ENCODE assay signal across 1 cellular context in the genomic region with DNA sequence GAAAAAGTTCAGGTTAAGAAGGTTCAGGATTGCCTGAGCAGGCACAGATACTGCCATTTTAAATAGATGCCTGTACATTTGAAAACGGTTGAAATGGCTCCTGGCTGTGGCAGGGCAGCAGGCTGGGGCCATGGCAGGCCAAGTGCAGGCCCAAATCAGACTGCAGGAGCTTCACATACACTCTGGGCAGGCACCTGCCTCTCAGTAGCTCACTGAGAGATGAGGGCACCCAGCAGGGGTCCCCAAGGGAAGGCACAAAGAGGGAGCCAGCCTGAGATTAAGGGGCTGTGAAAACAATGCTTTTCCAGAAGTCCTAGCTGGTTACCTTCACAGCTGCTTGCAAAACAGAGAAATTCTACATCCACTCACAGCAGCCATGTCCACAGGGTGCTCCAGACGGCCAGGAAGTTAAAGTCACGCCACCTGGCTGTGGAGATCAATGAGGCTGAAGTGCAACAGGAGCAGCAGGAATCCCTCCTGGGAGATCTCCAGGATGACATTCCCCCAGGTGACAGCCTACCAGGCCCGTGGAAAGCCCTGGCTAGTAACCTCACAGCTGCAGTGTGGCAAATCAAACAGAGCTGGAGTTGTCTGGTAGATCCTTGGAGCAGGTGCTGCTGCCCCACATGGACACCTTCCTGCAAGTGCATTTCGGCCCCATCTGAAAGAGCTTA.
TF ChIP-seq lines count a peak whose summit lies in the region.

No MANE protein-coding gene starts in this region.

TF ChIP-seq in GM23338, 12 proteins besides CTCF, POLR2A, EP300 and RAD21:
- no peak for TF ChIP-seq JUNB (IDR thresholded peaks at IDR 0.05; ENCODE audit: unreplicated experiment)
- no peak for TF ChIP-seq EZH2 (IDR thresholded peaks at IDR 0.05; ENCODE audit: low read depth, unreplicated experiment)
- no peak for TF ChIP-seq ZNF331 (CRISPR knock-in tag; IDR thresholded peaks at IDR 0.05; ENCODE audit: low read depth)
- TF ChIP-seq STAT1 (IDR thresholded peaks at IDR 0.05; ENCODE audit: unreplicated experiment): no peak
- TF ChIP-seq ZNF462 (CRISPR knock-in tag; IDR thresholded peaks at IDR 0.05): no peak
- TF ChIP-seq EZH2phosphoT487 (IDR thresholded peaks at IDR 0.05; ENCODE audit: unreplicated experiment): no peak
- no peak for TF ChIP-seq CREB1 (CRISPR knock-in tag; IDR thresholded peaks at IDR 0.05; ENCODE audit: low read depth)
- TF ChIP-seq REST (IDR thresholded peaks at IDR 0.05; ENCODE audit: unreplicated experiment): no peak
- no peak for TF ChIP-seq NANOG (IDR thresholded peaks at IDR 0.05; ENCODE audit: borderline replicate concordance)
- TF ChIP-seq, protein P1, sequence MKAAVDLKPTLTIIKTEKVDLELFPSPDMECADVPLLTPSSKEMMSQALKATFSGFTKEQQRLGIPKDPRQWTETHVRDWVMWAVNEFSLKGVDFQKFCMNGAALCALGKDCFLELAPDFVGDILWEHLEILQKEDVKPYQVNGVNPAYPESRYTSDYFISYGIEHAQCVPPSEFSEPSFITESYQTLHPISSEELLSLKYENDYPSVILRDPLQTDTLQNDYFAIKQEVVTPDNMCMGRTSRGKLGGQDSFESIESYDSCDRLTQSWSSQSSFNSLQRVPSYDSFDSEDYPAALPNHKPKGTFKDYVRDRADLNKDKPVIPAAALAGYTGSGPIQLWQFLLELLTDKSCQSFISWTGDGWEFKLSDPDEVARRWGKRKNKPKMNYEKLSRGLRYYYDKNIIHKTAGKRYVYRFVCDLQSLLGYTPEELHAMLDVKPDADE (IDR thresholded peaks at IDR 0.05): no peak
